15 cellular contexts compared by ENCODE assay signal in genomic region chr9:82560457-82560904, GRCh38.
DNase-seq lines count a peak whose midpoint lies in the region; ATAC-seq and TF ChIP-seq lines count a peak whose summit lies in the region.
"Had no signal": no experiment of that assay in that cellular context is flagged by ENCODE, and none has a peak within 500 bp of the region (broad histone marks: within the 10 kb centered on the region; RNA-seq: fewer than 3 reads in every experiment).

No MANE protein-coding gene starts in this region.

- no peaks in the 10 kb centered on the region for H3K36me3 Mint-ChIP-seq in activated naive CD8-positive, alpha-beta T cell treated with anti-CD3 and anti-CD28 coated beads for 36 hours

- no peak overlapping the region for H3K4me2 ChIP-seq in PC-3 (ENCODE audit: low read length)

- no peaks in the 10 kb centered on the region for H3K27me3 ChIP-seq in PC-3 (ENCODE audit: low read length)
- H3K27me3 ChIP-seq: cardiac muscle cell, Peyer's patch had no signal

- H4K20me1 ChIP-seq in PC-3 (ENCODE audit: low read length): no peaks in the 10 kb centered on the region

- no peaks in the 10 kb centered on the region for H3K36me3 ChIP-seq in PC-3 (ENCODE audit: low read depth, low read length)
- H3K36me3 ChIP-seq: cardiac muscle cell, Peyer's patch, WERI-Rb-1 had no signal

- ATAC-seq in PC-3 (no peak), GM21528 (IDR thresholded peaks at IDR 0.05; ENCODE audit: low FRiP score, unreplicated experiment) (no peak), GM18519 (IDR thresholded peaks at IDR 0.05; ENCODE audit: low FRiP score, unreplicated experiment) (no peak)

- DNase-seq in DMS53 treated with DMSO at 0.1 percent for 48 hours (lab: John Stamatoyannopoulos, UW; ENCODE audit: unreplicated experiment) (peak; percentile 86), NCI-H146 treated with DMSO at 0.1 percent for 48 hours (lab: John Stamatoyannopoulos, UW; ENCODE audit: unreplicated experiment) (peak; percentile 64), PC-3 (peak; percentile 9), mucosa of gallbladder (ENCODE audit: low spot score) (peak; percentile 11), NCI-H2227 treated with DMSO at 0.1 percent for 48 hours (lab: John Stamatoyannopoulos, UW) (no peak)
- no peak for DNase-seq in activated naive CD8-positive, alpha-beta T cell treated with anti-CD3 and anti-CD28 coated beads for 36 hours
- DNase-seq: effector CD4-positive, alpha-beta T cell; H7; NCI-H526; Peyer's patch; WERI-Rb-1 had no signal

- no peak overlapping the region for H2AFZ ChIP-seq in PC-3 (ENCODE audit: low read length)
- H2AFZ ChIP-seq: parathyroid adenoma had no signal

- intact Hi-C loops in PC-3 (cut with micrococcal nuclease): no loop called here

- no peak for TF ChIP-seq CTCF in PC-3 (conservative IDR thresholded peaks at IDR 0.05; ENCODE audit: low read depth, low read length)

- no peak overlapping the region for H3K4me3 Mint-ChIP-seq in activated naive CD8-positive, alpha-beta T cell treated with anti-CD3 and anti-CD28 coated beads for 36 hours

- no peak overlapping the region for H3K4me3 ChIP-seq in PC-3 (ENCODE audit: low read length)
- H3K4me3 ChIP-seq: cardiac muscle cell, Peyer's patch had no signal

- H3K9ac ChIP-seq in PC-3 (ENCODE audit: low read length): no peak overlapping the region
- H3K9ac ChIP-seq: parathyroid adenoma had no signal

- no peaks in the 10 kb centered on the region for H3K4me1 Mint-ChIP-seq in activated naive CD8-positive, alpha-beta T cell treated with anti-CD3 and anti-CD28 coated beads for 36 hours

- no peaks in the 10 kb centered on the region for H3K4me1 ChIP-seq in PC-3 (ENCODE audit: insufficient read depth, low read length)
- H3K4me1 ChIP-seq: parathyroid adenoma, Peyer's patch had no signal

- H3K27ac Mint-ChIP-seq in activated naive CD8-positive, alpha-beta T cell treated with anti-CD3 and anti-CD28 coated beads for 36 hours: no peak overlapping the region

- CTCF ChIA-PET in PC-3 (lab: Charles Lee): no interaction called here

- BruUV-seq in PC-3 (replicated peaks; lab: Mats Ljungman, UMichigan): no TSS peak

- H3K79me2 ChIP-seq in PC-3 (ENCODE audit: low read length): no peaks in the 10 kb centered on the region
- H3K79me2 ChIP-seq: parathyroid adenoma had no signal

- no peak overlapping the region for H3K27ac ChIP-seq in PC-3 (ENCODE audit: low read length)
- H3K27ac ChIP-seq: cardiac muscle cell, parathyroid adenoma, Peyer's patch, WERI-Rb-1 had no signal

- no peaks in the 10 kb centered on the region for H3K27me3 Mint-ChIP-seq in activated naive CD8-positive, alpha-beta T cell treated with anti-CD3 and anti-CD28 coated beads for 36 hours

- POLR2A ChIA-PET in PC-3 (lab: Charles Lee; ENCODE audit: unreplicated experiment): interaction anchor here (0.6 kb wide), 1 partner anchor 229 kb away, joined by 3 read pairs; no protein-coding TSS in a partner anchor

- H3K9me3 ChIP-seq in PC-3 (ENCODE audit: low read length): no peaks in the 10 kb centered on the region
- H3K9me3 ChIP-seq: Peyer's patch had no signal

- H3K9me3 Mint-ChIP-seq in activated naive CD8-positive, alpha-beta T cell treated with anti-CD3 and anti-CD28 coated beads for 36 hours: peaks cover 1% of the 10 kb centered on the region

- no peaks in the 10 kb centered on the region for H3F3A ChIP-seq in PC-3 (ENCODE audit: low read length, unreplicated experiment)

- H3K9me2 ChIP-seq in PC-3 (replicated peaks; ENCODE audit: low read length): no peaks in the 10 kb centered on the region

Comparison
In these comparisons a context has a peak if more than half of its experiments do, and no peak if none do; other contexts are left out.
1. DNase-seq: peak in DMS53 treated with DMSO at 0.1 percent for 48 hours (single experiment), NCI-H146 treated with DMSO at 0.1 percent for 48 hours (single experiment), PC-3 (single experiment) and mucosa of gallbladder (single experiment); none in NCI-H2227 treated with DMSO at 0.1 percent for 48 hours (single experiment) and activated naive CD8-positive, alpha-beta T cell treated with anti-CD3 and anti-CD28 coated beads for 36 hours (single experiment).